In genomic region chr9:76215066-76215465, GRCh38 we compare ENCODE assay signal across 12 cellular contexts.
DNase-seq lines count a peak whose midpoint lies in the region; ATAC-seq, FAIRE-seq and TF ChIP-seq lines count a peak whose summit lies in the region.
"Had no signal": no experiment of that assay in that cellular context is flagged by ENCODE, and none has a peak within 500 bp of the region (broad histone marks: within the 10 kb centered on the region; RNA-seq: fewer than 3 reads in every experiment).

No MANE protein-coding gene starts in this region.

- no peak overlapping the region for H3K27ac Mint-ChIP-seq in MCF 10A (ENCODE audit: low read depth, unreplicated experiment)

- POLR2A ChIA-PET in MCF 10A (lab: Yijun Ruan, JAX): no interaction called here

- peak overlapping the region; percentile 58 for H3K4me2 ChIP-seq in keratinocyte (ENCODE audit: control insufficient read depth, extremely low read depth, insufficient read depth, low read depth, low read length)

- CTCF ChIA-PET in MCF 10A (lab: Yijun Ruan, JAX): interaction anchor here (0.9 to 1.3 kb wide), 3 partner anchors 70 to 87 kb away, joined by 3 to 5 read pairs (median 4); no protein-coding TSS in a partner anchor

- H4K20me1 ChIP-seq in keratinocyte (ENCODE audit: control insufficient read depth, extremely low read depth, insufficient read depth, low read length): no peaks in the 10 kb centered on the region

- BruUV-seq in MCF 10A (replicated peaks; lab: Mats Ljungman, UMichigan): no TSS peak

- H2AFZ ChIP-seq in keratinocyte (ENCODE audit: control insufficient read depth, low read length): no peak overlapping the region

- H3K4me1 ChIP-seq in keratinocyte (ENCODE audit: control insufficient read depth, extremely low read depth, insufficient read depth, low read length): peaks cover 28% of the 10 kb centered on the region

- no peaks in the 10 kb centered on the region for H3K9me3 ChIP-seq in keratinocyte (ENCODE audit: control insufficient read depth, low read depth, low read length)

- no peaks in the 10 kb centered on the region for H3K27me3 Mint-ChIP-seq in MCF 10A (ENCODE audit: insufficient read depth, unreplicated experiment)

- H3K27me3 ChIP-seq in keratinocyte (ENCODE audit: control insufficient read depth, extremely low read depth, insufficient read depth, low read length): no peaks in the 10 kb centered on the region

- dilution Hi-C loops in keratinocyte (cut with MboI; ENCODE audit: extremely low pct_ligation_motif_present, low sequenced_read_pairs): no loop called here

- H3K4me3 Mint-ChIP-seq in MCF 10A (ENCODE audit: unreplicated experiment): no peak overlapping the region

- H3K27ac ChIP-seq in keratinocyte (ENCODE audit: control insufficient read depth, insufficient read depth, low read length): no peak overlapping the region
- H3K27ac ChIP-seq: VCaP had no signal

- no peak for TF ChIP-seq CTCF in MCF 10A (IDR thresholded peaks at IDR 0.05; ENCODE audit: unreplicated experiment)
- TF ChIP-seq CTCF in keratinocyte (optimal IDR thresholded peaks at IDR 0.05 in 1 of 3, IDR thresholded peaks at IDR 0.05 in 1 of 3, conservative IDR thresholded peaks at IDR 0.05 in 1 of 3; ENCODE audit: extremely low read depth in 1 of 3, insufficient read depth in 2 of 3, low read length in 3 of 3): no peak
- TF ChIP-seq CTCF in D721Med (IDR thresholded peaks at IDR 0.05; ENCODE audit: insufficient read depth, missing control alignments): no peak

- ATAC-seq in HG03135 (IDR thresholded peaks at IDR 0.05; ENCODE audit: unreplicated experiment): no peak
- ATAC-seq in HG02571 (IDR thresholded peaks at IDR 0.05; ENCODE audit: unreplicated experiment): no peak
- ATAC-seq: Panc1 had no signal

- no peaks in the 10 kb centered on the region for H3K36me3 ChIP-seq in keratinocyte (ENCODE audit: control insufficient read depth in 2 of 2, extremely low read depth in 1 of 2, insufficient read depth in 2 of 2, low read length in 2 of 2)

- DNase-seq in A172 (ENCODE audit: low spot score) (peak; percentile 78), HS-5 (ENCODE audit: low read depth) (peak; percentile 53), MCF 10A (ENCODE audit: unreplicated experiment) (peak; percentile 79), keratinocyte (ENCODE audit: low read depth, low spot score) (peak; percentile 30), D721Med (ENCODE audit: insufficient read length, low spot score) (no peak)
- no peak for DNase-seq in stimulated activated CD4-positive, alpha-beta T cell treated with anti-CD3 and anti-CD28 coated beads, Interleukin-12 subunit alpha, Interleukin-12 subunit beta, amount 100 ng/mL, for 4 hours
- DNase-seq: 8988T, KBM-7 had no signal

- no peaks in the 10 kb centered on the region for H3K4me1 Mint-ChIP-seq in MCF 10A (ENCODE audit: insufficient read depth, unreplicated experiment)

- FAIRE-seq in keratinocyte (lab: Jason Lieb, UNC) (peak; percentile 84), D721Med (lab: Jason Lieb, UNC) (no peak)

- no peaks in the 10 kb centered on the region for H3K9me1 ChIP-seq in keratinocyte (ENCODE audit: control insufficient read depth, extremely low read depth, insufficient read depth, low read length)

- intact Hi-C loops in MCF 10A (cut with micrococcal nuclease): no loop called here

- H3K4me3 ChIP-seq in keratinocyte (ENCODE audit: control insufficient read depth in 2 of 3, extremely low read depth in 1 of 3, insufficient read depth in 2 of 3, low read depth in 1 of 3, low read length in 3 of 3): no peak overlapping the region

- H3K9ac ChIP-seq in keratinocyte (ENCODE audit: control insufficient read depth, extremely low read depth, insufficient read depth, low read length): no peak overlapping the region

- peaks cover 57% of the 10 kb centered on the region for H3K9me3 Mint-ChIP-seq in MCF 10A (ENCODE audit: unreplicated experiment)

- no peaks in the 10 kb centered on the region for H3K36me3 Mint-ChIP-seq in MCF 10A (ENCODE audit: insufficient read depth, unreplicated experiment)

- H3K79me2 ChIP-seq in keratinocyte (ENCODE audit: control insufficient read depth, insufficient read depth, low read length): no peaks in the 10 kb centered on the region

Comparison
In these comparisons a context has a peak if more than half of its experiments do, and no peak if none do; other contexts are left out.
1. DNase-seq: peak in A172 (single experiment), HS-5 (single experiment), MCF 10A (single experiment) and keratinocyte (single experiment); none in D721Med (single experiment) and stimulated activated CD4-positive, alpha-beta T cell treated with anti-CD3 and anti-CD28 coated beads, Interleukin-12 subunit alpha, Interleukin-12 subunit beta, amount 100 ng/mL, for 4 hours (single experiment).